Comparison of ENCODE assay signal across 21 cellular contexts in the genomic region with DNA sequence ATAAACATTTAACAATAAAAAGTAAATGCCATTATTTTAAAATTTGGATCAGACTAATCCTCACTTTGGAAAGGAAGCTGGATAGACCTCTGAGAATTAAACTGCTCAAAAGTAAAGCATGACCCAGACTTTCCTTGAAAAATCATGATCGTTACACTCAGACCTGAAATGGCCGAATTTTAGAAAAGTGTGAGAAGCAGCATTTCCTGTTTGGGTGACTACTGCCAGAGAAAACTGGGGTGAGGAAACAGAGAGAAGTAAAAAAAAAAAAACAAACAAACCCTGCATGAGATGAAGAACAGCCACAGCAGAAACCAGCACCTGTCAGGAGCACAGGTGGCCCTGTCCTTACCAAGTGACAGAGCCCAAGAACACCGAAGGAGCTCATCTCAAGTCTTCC. TPM values are rescaled to one million over a fixed set of nuclear protein-coding genes. Genes with fewer than 3 reads are reported as not detected.
A peak's percentile ranks its signal among the peaks of the same experiment; 100 is the strongest.
DNase-seq lines count a peak whose midpoint lies in the region; ATAC-seq and TF ChIP-seq lines count a peak whose summit lies in the region.
"Had no signal": no experiment of that assay in that cellular context is flagged by ENCODE, and none has a peak within 500 bp of the region (broad histone marks: within the 10 kb centered on the region; RNA-seq: fewer than 3 reads in every experiment).

No MANE protein-coding gene starts in this region.

- H3K4me3 Mint-ChIP-seq in CD4-positive, alpha-beta memory T cell = no peak overlapping the region
- no peak overlapping the region for H3K4me3 Mint-ChIP-seq in CD8-positive, alpha-beta T cell
- peak overlapping the region; percentile 33 to 37 for H3K4me3 Mint-ChIP-seq in effector memory CD8-positive, alpha-beta T cell
- peak overlapping the region; percentile 49 for H3K4me3 Mint-ChIP-seq in natural killer cell treated with Interleukin-12 subunit alpha and Interleukin-12 subunit beta and Interleukin-15 and Interleukin-18, amount 100 ng/mL, for 72 hours
- H3K4me3 Mint-ChIP-seq: GM23338, H9 had no signal

- CTCF ChIA-PET in CD4-positive, alpha-beta memory T cell (lab: Charles Lee; ENCODE audit: partially characterized antibody) = interaction anchor here (0.9 kb wide), 1 partner anchor 16 kb away, joined by 3 read pairs; no protein-coding TSS in a partner anchor
- CTCF ChIA-PET in CD8-positive, alpha-beta T cell (lab: Charles Lee) = interaction anchor here (1.0 kb wide), 1 partner anchor 97 kb away, joined by 3 read pairs; no protein-coding TSS in a partner anchor

- H3K36me3 ChIP-seq in CD4-positive, alpha-beta memory T cell (ENCODE audit: insufficient read depth, low read length) = peaks cover 10% of the 10 kb centered on the region
- H3K36me3 ChIP-seq in CD8-positive, alpha-beta T cell (ENCODE audit: insufficient read depth, low read length) = peaks cover 11% of the 10 kb centered on the region
- peaks cover 4 to 78% (median 14%) of the 10 kb centered on the region in 3 donors for H3K36me3 ChIP-seq in esophagus squamous epithelium

- H3K27ac ChIP-seq in CD4-positive, alpha-beta memory T cell (ENCODE audit: low read depth, low read length) = no peak overlapping the region
- no peak overlapping the region for H3K27ac ChIP-seq in CD8-positive, alpha-beta T cell (ENCODE audit: low read depth, low read length)
- no peak overlapping the region for H3K27ac ChIP-seq in esophagus squamous epithelium

- no peaks in the 10 kb centered on the region for H3K4me1 ChIP-seq in CD4-positive, alpha-beta memory T cell (ENCODE audit: insufficient read depth, low read length)
- no peaks in the 10 kb centered on the region for H3K4me1 ChIP-seq in CD8-positive, alpha-beta T cell (ENCODE audit: insufficient read depth, low read length)
- no peaks in the 10 kb centered on the region for H3K4me1 ChIP-seq in esophagus squamous epithelium

- no peaks in the 10 kb centered on the region for H3K27me3 ChIP-seq in CD4-positive, alpha-beta memory T cell (ENCODE audit: insufficient read depth, low read length)
- no peaks in the 10 kb centered on the region for H3K27me3 ChIP-seq in CD8-positive, alpha-beta T cell (ENCODE audit: insufficient read depth, low read length)
- H3K27me3 ChIP-seq in esophagus squamous epithelium = no peaks in the 10 kb centered on the region

- H3K27me3 Mint-ChIP-seq in CD4-positive, alpha-beta memory T cell = no peaks in the 10 kb centered on the region
- H3K27me3 Mint-ChIP-seq in CD8-positive, alpha-beta T cell (ENCODE audit: low read depth) = no peaks in the 10 kb centered on the region
- H3K27me3 Mint-ChIP-seq in effector memory CD8-positive, alpha-beta T cell = no peaks in the 10 kb centered on the region
- no peaks in the 10 kb centered on the region for H3K27me3 Mint-ChIP-seq in natural killer cell treated with Interleukin-12 subunit alpha and Interleukin-12 subunit beta and Interleukin-15 and Interleukin-18, amount 100 ng/mL, for 72 hours

- peaks cover 0 to 6% (median 3%) of the 10 kb centered on the region in 4 donors for H3K4me1 Mint-ChIP-seq in CD4-positive, alpha-beta memory T cell
- H3K4me1 Mint-ChIP-seq in CD8-positive, alpha-beta T cell (ENCODE audit: low read depth) = peaks cover 5% of the 10 kb centered on the region
- H3K4me1 Mint-ChIP-seq in effector memory CD8-positive, alpha-beta T cell (ENCODE audit: low read depth in 2 of 2) = peaks cover 9 to 11% of the 10 kb centered on the region in 2 donors
- peaks cover 4 to 10% of the 10 kb centered on the region in 2 donors for H3K4me1 Mint-ChIP-seq in natural killer cell treated with Interleukin-12 subunit alpha and Interleukin-12 subunit beta and Interleukin-15 and Interleukin-18, amount 100 ng/mL, for 72 hours (ENCODE audit: low read depth in 2 of 2)

- H3K27ac Mint-ChIP-seq in CD4-positive, alpha-beta memory T cell = peak overlapping the region in 6 of 7 donors; percentile 23 to 82 (median 74)
- H3K27ac Mint-ChIP-seq in CD8-positive, alpha-beta T cell = peak overlapping the region; percentile 78
- peak overlapping the region; percentile 1 to 90 for H3K27ac Mint-ChIP-seq in effector memory CD8-positive, alpha-beta T cell
- H3K27ac Mint-ChIP-seq in natural killer cell treated with Interleukin-12 subunit alpha and Interleukin-12 subunit beta and Interleukin-15 and Interleukin-18, amount 100 ng/mL, for 72 hours = peak overlapping the region in 1 of 2 donors; percentile 41
- H3K27ac Mint-ChIP-seq: GM23338 had no signal

- no peak for ATAC-seq in CD8-positive, alpha-beta T cell
- peak; percentile 35 for ATAC-seq in effector memory CD8-positive, alpha-beta T cell (replicated peaks)
- peak in 1 of 2 donors; percentile 63 for ATAC-seq in natural killer cell treated with Interleukin-12 subunit alpha and Interleukin-12 subunit beta and Interleukin-15 and Interleukin-18, amount 100 ng/mL, for 72 hours
- ATAC-seq: GM23338, Panc1 had no signal

- H3K36me3 Mint-ChIP-seq in CD4-positive, alpha-beta memory T cell = peaks cover 25 to 34% of the 10 kb centered on the region in 2 donors
- peaks cover 49% of the 10 kb centered on the region for H3K36me3 Mint-ChIP-seq in CD8-positive, alpha-beta T cell
- no peaks in the 10 kb centered on the region for H3K36me3 Mint-ChIP-seq in effector memory CD8-positive, alpha-beta T cell (ENCODE audit: insufficient read depth)
- H3K36me3 Mint-ChIP-seq in natural killer cell treated with Interleukin-12 subunit alpha and Interleukin-12 subunit beta and Interleukin-15 and Interleukin-18, amount 100 ng/mL, for 72 hours = no peaks in the 10 kb centered on the region

- no peak overlapping the region for H3K4me3 ChIP-seq in CD4-positive, alpha-beta memory T cell (ENCODE audit: low read length in 2 of 2)
- no peak overlapping the region for H3K4me3 ChIP-seq in CD8-positive, alpha-beta T cell (ENCODE audit: low read depth, low read length)
- H3K4me3 ChIP-seq in esophagus squamous epithelium = no peak overlapping the region
- H3K4me3 ChIP-seq: GM23338 had no signal

- TF ChIP-seq CTCF in CD8-positive, alpha-beta T cell (IDR thresholded peaks at IDR 0.05) = no peak
- TF ChIP-seq CTCF in esophagus squamous epithelium (IDR thresholded peaks at IDR 0.05) = no peak

- POLR2A ChIA-PET in CD4-positive, alpha-beta memory T cell (lab: Charles Lee; ENCODE audit: partially characterized antibody) = no interaction called here
- POLR2A ChIA-PET in CD8-positive, alpha-beta T cell (lab: Charles Lee) = no interaction called here

- DNase-seq in CD4-positive, alpha-beta memory T cell = no peak
- no peak for DNase-seq in CD8-positive, alpha-beta T cell
- DNase-seq in effector memory CD8-positive, alpha-beta T cell = no peak
- DNase-seq in natural killer cell treated with Interleukin-12 subunit alpha and Interleukin-12 subunit beta and Interleukin-15 and Interleukin-18, amount 100 ng/mL, for 72 hours (ENCODE audit: low spot score) = no peak
- DNase-seq in esophagus squamous epithelium (lab: John Stamatoyannopoulos, UW) (no peak), SIG-M5 (lab: John Stamatoyannopoulos, UW) (no peak), NCI-H1436 (lab: John Stamatoyannopoulos, UW) (no peak)
- DNase-seq: C1 segment of cervical spinal cord, Calu3, DMS79 treated with DMSO at 0.1 percent for 48 hours, GF-D8, H9, KBM-7, NCI-H1105 treated with DMSO at 0.1 percent for 48 hours, NCI-H1694, NCI-H2029 treated with DMSO at 0.1 percent for 48 hours, NCI-H2227 treated with DMSO at 0.1 percent for 48 hours, NCI-H526 treated with DMSO at 0.1 percent for 48 hours, SK-N-SH had no signal

- H3K9me3 ChIP-seq in CD4-positive, alpha-beta memory T cell (ENCODE audit: control insufficient read depth in 1 of 2, low read length in 2 of 2) = no peaks in the 10 kb centered on the region
- H3K9me3 ChIP-seq in CD8-positive, alpha-beta T cell (ENCODE audit: low read length) = no peaks in the 10 kb centered on the region
- H3K9me3 ChIP-seq in esophagus squamous epithelium = no peaks in the 10 kb centered on the region
- H3K9me3 ChIP-seq: SK-N-SH had no signal

- TF ChIP-seq POLR2A in esophagus squamous epithelium (IDR thresholded peaks at IDR 0.05) = no peak

- WGBS in esophagus squamous epithelium, 2 donors = 72 to 77% methylated on average over 3 of the region's 3 CpGs

- intact Hi-C loops in CD4-positive, alpha-beta memory T cell (cut with micrococcal nuclease) = no loop called here
- intact Hi-C loops in CD8-positive, alpha-beta T cell (cut with DNase I, micrococcal nuclease) = no loop called here
- intact Hi-C loops in esophagus squamous epithelium (cut with DNase I) = no loop called here

- H3K9me3 Mint-ChIP-seq in CD4-positive, alpha-beta memory T cell = no peaks in the 10 kb centered on the region
- H3K9me3 Mint-ChIP-seq in CD8-positive, alpha-beta T cell = no peaks in the 10 kb centered on the region
- H3K9me3 Mint-ChIP-seq in effector memory CD8-positive, alpha-beta T cell = no peaks in the 10 kb centered on the region
- H3K9me3 Mint-ChIP-seq in natural killer cell treated with Interleukin-12 subunit alpha and Interleukin-12 subunit beta and Interleukin-15 and Interleukin-18, amount 100 ng/mL, for 72 hours = no peaks in the 10 kb centered on the region
- H3K9me3 Mint-ChIP-seq: GM23338, H9 had no signal

RNA-seq across cellular contexts. Expression of a gene that starts 12.0 kb away (rescaled TPM):
- 1 to 10 TPM; 1.3 to 1.5 TPM for total RNA-seq in CD4-positive, alpha-beta memory T cell
- polyA plus RNA-seq in CD4-positive, alpha-beta memory T cell = under 1 TPM in 1 of 2 donors, not detected in 1; 0.09 TPM
- under 1 TPM; 0.27 to 0.28 TPM for total RNA-seq in CD8-positive, alpha-beta T cell
- total RNA-seq in natural killer cell treated with Interleukin-12 subunit alpha and Interleukin-12 subunit beta and Interleukin-15 and Interleukin-18, amount 100 ng/mL, for 72 hours = 1 to 10 TPM; 1.8 to 1.9 TPM
- 1 to 10 TPM in 3 of 4 donors, under 1 TPM in 1; 0.31 to 3.5 (median 2.2) TPM for total RNA-seq in esophagus squamous epithelium

RNA-seq across cellular contexts. Expression of a gene that starts 25.3 kb away (rescaled TPM):
- 10 to 100 TPM; 31.9 to 34.8 TPM for total RNA-seq in CD4-positive, alpha-beta memory T cell
- polyA plus RNA-seq in CD4-positive, alpha-beta memory T cell = 1 to 10 TPM; 6.6 to 9.8 TPM
- 10 to 100 TPM; 10.4 to 13.9 TPM for total RNA-seq in CD8-positive, alpha-beta T cell
- total RNA-seq in natural killer cell treated with Interleukin-12 subunit alpha and Interleukin-12 subunit beta and Interleukin-15 and Interleukin-18, amount 100 ng/mL, for 72 hours = 10 to 100 TPM; 22.9 to 40.7 TPM
- total RNA-seq in esophagus squamous epithelium = 10 to 100 TPM in 1 of 4 donors, 1 to 10 TPM in 3; 4.7 to 14.1 (median 7.7) TPM

Comparison
In these comparisons a context has a peak if more than half of its experiments do, and no peak if none do; other contexts are left out.
1. H3K4me3 Mint-ChIP-seq: peak in effector memory CD8-positive, alpha-beta T cell (2 of 2) and natural killer cell treated with Interleukin-12 subunit alpha and Interleukin-12 subunit beta and Interleukin-15 and Interleukin-18, amount 100 ng/mL, for 72 hours (single experiment); none in CD4-positive, alpha-beta memory T cell (0 of 8) and CD8-positive, alpha-beta T cell (single experiment).